Comparison of ENCODE assay signal across 20 cellular contexts in the genomic region with DNA sequence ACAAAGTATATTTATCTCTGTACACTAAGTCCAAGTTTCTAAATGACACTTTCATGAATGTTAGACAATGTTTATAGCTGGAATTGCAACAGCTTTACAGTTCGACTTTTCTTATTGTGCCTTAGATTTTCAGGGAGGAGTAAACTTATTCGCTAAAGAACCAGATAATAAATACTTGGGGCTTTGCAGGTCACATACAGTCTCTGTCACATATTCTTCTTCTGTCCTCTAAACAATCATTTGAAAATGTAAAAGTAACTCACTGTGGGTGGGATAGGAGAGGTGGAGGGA.
DNase-seq lines count a peak whose midpoint lies in the region; ATAC-seq, FAIRE-seq and TF ChIP-seq lines count a peak whose summit lies in the region.
"Had no signal": no experiment of that assay in that cellular context is flagged by ENCODE, and none has a peak within 500 bp of the region (broad histone marks: within the 10 kb centered on the region; RNA-seq: fewer than 3 reads in every experiment).

No MANE protein-coding gene starts in this region.

- 0 out of 2 replicates have a peak, but pooled peaks cover 4% of the 10 kb centered on the region for H3K9me3 ChIP-seq in Loucy (ENCODE audit: insufficient read depth, low read depth, low read length)
- H3K9me3 ChIP-seq in colonic mucosa = no peaks in the 10 kb centered on the region
- H3K9me3 ChIP-seq in keratinocyte (ENCODE audit: control insufficient read depth, low read depth, low read length) = no peaks in the 10 kb centered on the region
- no peaks in the 10 kb centered on the region for H3K9me3 ChIP-seq in GM23248 (ENCODE audit: low read depth)

- in situ Hi-C loops in GM23248 (cut with MboI) = no loop called here

- H3K4me3 ChIP-seq in Loucy (ENCODE audit: low read length, poor library complexity, severe bottlenecking) (no peak overlapping the region), colonic mucosa (no peak overlapping the region), keratinocyte (ENCODE audit: control insufficient read depth in 2 of 3, extremely low read depth in 1 of 3, insufficient read depth in 2 of 3, low read depth in 1 of 3, low read length in 3 of 3) (no peak overlapping the region), GM23248 (no peak overlapping the region)
- H3K4me3 ChIP-seq: BLaER1, K562 had no signal

- H3K9me1 ChIP-seq in keratinocyte (ENCODE audit: control insufficient read depth, extremely low read depth, insufficient read depth, low read length) = no peaks in the 10 kb centered on the region

- H3K79me2 ChIP-seq in Loucy (ENCODE audit: insufficient read depth, low read length) (no peaks in the 10 kb centered on the region), keratinocyte (ENCODE audit: control insufficient read depth, insufficient read depth, low read length) (no peaks in the 10 kb centered on the region), GM23248 (ENCODE audit: insufficient read depth) (no peaks in the 10 kb centered on the region)

- WGBS in GM23248 (ENCODE audit: low coverage in 1 of 2, low lambda C conversion rate in 2 of 2, missing lambda C conversion rate in 2 of 2), 2 experiments = 83 to 89% methylated on average over 2 of the region's 2 CpGs

- TF ChIP-seq CTCF in Loucy (conservative IDR thresholded peaks at IDR 0.05; ENCODE audit: low read length) (no peak), colonic mucosa (IDR thresholded peaks at IDR 0.05) (no peak), keratinocyte (optimal IDR thresholded peaks at IDR 0.05 in 1 of 3, IDR thresholded peaks at IDR 0.05 in 1 of 3, conservative IDR thresholded peaks at IDR 0.05 in 1 of 3; ENCODE audit: extremely low read depth in 1 of 3, insufficient read depth in 2 of 3, low read length in 3 of 3) (no peak)

- H3K9me2 ChIP-seq in Loucy (replicated peaks; ENCODE audit: low read depth, low read length) (no peaks in the 10 kb centered on the region), GM23248 (ENCODE audit: insufficient read depth) (no peaks in the 10 kb centered on the region)

- dilution Hi-C loops in keratinocyte (cut with MboI; ENCODE audit: extremely low pct_ligation_motif_present, low sequenced_read_pairs) = no loop called here

- DNase-seq in colonic mucosa (no peak), keratinocyte (ENCODE audit: low read depth, low spot score) (no peak), GM23248 (no peak), AML-193 (lab: John Stamatoyannopoulos, UW) (no peak)
- DNase-seq: ACHN; CD4-positive, alpha-beta memory T cell; DMS153; DMS79; GDM1; GOT3; H9; IMR-90 had no signal

- intact Hi-C loops in colonic mucosa (cut with DNase I) = no loop called here

- no peak overlapping the region for H3K4me2 ChIP-seq in Loucy (ENCODE audit: low read depth, low read length, poor library complexity, severe bottlenecking)
- peak overlapping the region; percentile 42 for H3K4me2 ChIP-seq in keratinocyte (ENCODE audit: control insufficient read depth, extremely low read depth, insufficient read depth, low read depth, low read length)
- no peak overlapping the region for H3K4me2 ChIP-seq in GM23248 (ENCODE audit: unreplicated experiment)
- H3K4me2 ChIP-seq: BLaER1 had no signal

- H3F3A ChIP-seq in Loucy (ENCODE audit: low read depth) (no peaks in the 10 kb centered on the region), GM23248 (ENCODE audit: insufficient read depth) (no peaks in the 10 kb centered on the region)

- H3K36me3 ChIP-seq in Loucy (ENCODE audit: insufficient read depth, low read length) (no peaks in the 10 kb centered on the region), colonic mucosa (no peaks in the 10 kb centered on the region), keratinocyte (ENCODE audit: control insufficient read depth in 2 of 2, extremely low read depth in 1 of 2, insufficient read depth in 2 of 2, low read length in 2 of 2) (no peaks in the 10 kb centered on the region), GM23248 (ENCODE audit: low read depth) (no peaks in the 10 kb centered on the region)
- H3K36me3 ChIP-seq: BLaER1 had no signal

- H3K27ac ChIP-seq in colonic mucosa = peak overlapping the region; percentile 14
- no peak overlapping the region for H3K27ac ChIP-seq in keratinocyte (ENCODE audit: control insufficient read depth, insufficient read depth, low read length)
- no peak overlapping the region for H3K27ac ChIP-seq in GM23248
- H3K27ac ChIP-seq: BLaER1, HL-60 had no signal

- no peaks in the 10 kb centered on the region for H3K27me3 ChIP-seq in Loucy (ENCODE audit: insufficient read depth, low read length, poor library complexity, severe bottlenecking)
- H3K27me3 ChIP-seq in colonic mucosa = no peaks in the 10 kb centered on the region
- no peaks in the 10 kb centered on the region for H3K27me3 ChIP-seq in keratinocyte (ENCODE audit: control insufficient read depth, extremely low read depth, insufficient read depth, low read length)
- no peaks in the 10 kb centered on the region for H3K27me3 ChIP-seq in GM23248 (replicated peaks; ENCODE audit: insufficient read depth)
- H3K27me3 ChIP-seq: BLaER1 had no signal

- H4K20me1 ChIP-seq in Loucy (ENCODE audit: insufficient read depth, low read length, poor library complexity, severe bottlenecking) (no peaks in the 10 kb centered on the region), keratinocyte (ENCODE audit: control insufficient read depth, extremely low read depth, insufficient read depth, low read length) (no peaks in the 10 kb centered on the region), GM23248 (ENCODE audit: insufficient read depth) (no peaks in the 10 kb centered on the region)
- H4K20me1 ChIP-seq: BLaER1 had no signal

- no peak for FAIRE-seq in keratinocyte (lab: Jason Lieb, UNC)
- FAIRE-seq: A204.1, GM12892, GM18507, K562 had no signal

- no peak for ATAC-seq in HG03135 (IDR thresholded peaks at IDR 0.05; ENCODE audit: unreplicated experiment)
- ATAC-seq: K562 had no signal

- no peak overlapping the region for H3K9ac ChIP-seq in Loucy (ENCODE audit: low read depth, low read length, poor library complexity, severe bottlenecking)
- H3K9ac ChIP-seq in colonic mucosa (ENCODE audit: low read depth in 2 of 2, low read length in 2 of 2) = no peak overlapping the region
- H3K9ac ChIP-seq in keratinocyte (ENCODE audit: control insufficient read depth, extremely low read depth, insufficient read depth, low read length) = no peak overlapping the region
- H3K9ac ChIP-seq in GM23248 = no peak overlapping the region
- H3K9ac ChIP-seq: BLaER1 had no signal

- H2AFZ ChIP-seq in Loucy (ENCODE audit: low read length) (peak overlapping the region; percentile 61), keratinocyte (ENCODE audit: control insufficient read depth, low read length) (peak overlapping the region; percentile 49), GM23248 (no peak overlapping the region)

- peaks cover 8% of the 10 kb centered on the region for H3K4me1 ChIP-seq in Loucy (ENCODE audit: insufficient read depth, low read length, poor library complexity, severe bottlenecking)
- H3K4me1 ChIP-seq in colonic mucosa = no peaks in the 10 kb centered on the region
- H3K4me1 ChIP-seq in keratinocyte (ENCODE audit: control insufficient read depth, extremely low read depth, insufficient read depth, low read length) = peaks cover 14% of the 10 kb centered on the region
- no peaks in the 10 kb centered on the region for H3K4me1 ChIP-seq in GM23248 (ENCODE audit: insufficient read depth)
- H3K4me1 ChIP-seq: BLaER1 had no signal
